13 cellular contexts compared by ENCODE assay signal in the genomic region with DNA sequence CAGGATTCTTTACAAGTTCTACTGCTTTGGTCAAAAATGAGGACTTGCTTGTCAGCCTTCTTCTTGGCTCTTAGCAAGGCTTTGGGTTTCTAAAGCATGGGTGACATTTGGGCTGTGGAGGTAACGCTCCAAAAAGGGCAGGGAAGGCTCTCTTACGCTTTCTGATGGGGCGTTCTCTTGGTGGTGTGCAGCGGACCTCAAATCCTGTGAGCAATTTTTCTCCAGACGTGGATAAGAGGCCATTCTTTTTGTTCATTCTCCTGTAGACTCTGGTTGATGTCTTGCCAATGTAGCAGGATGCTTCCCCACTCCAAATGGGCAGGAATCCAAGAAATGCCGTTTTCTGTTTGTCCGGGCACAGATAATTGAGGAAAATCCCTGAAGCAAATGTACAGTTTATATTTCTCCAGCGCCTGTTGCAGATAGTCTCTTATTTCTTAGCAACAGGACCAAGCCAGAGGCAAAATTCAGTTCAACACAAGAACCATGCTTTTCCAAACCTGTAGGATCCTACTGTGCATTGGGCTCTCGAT.
DNase-seq lines count a peak whose midpoint lies in the region; ATAC-seq and TF ChIP-seq lines count a peak whose summit lies in the region.
"Had no signal": no experiment of that assay in that cellular context is flagged by ENCODE, and none has a peak within 500 bp of the region (broad histone marks: within the 10 kb centered on the region; RNA-seq: fewer than 3 reads in every experiment).

No MANE protein-coding gene starts in this region.

- peaks cover 42% of the 10 kb centered on the region for H3K27me3 Mint-ChIP-seq in activated T-cell treated with anti-CD3 and anti-CD28 coated beads, Interleukin-2, amount 50 U/mL, for 24 hours
- H3K27me3 Mint-ChIP-seq in activated T-cell treated with anti-CD3 and anti-CD28 coated beads, Interleukin-2, amount 50 U/mL, for 4 hours (ENCODE audit: low read depth), result peaks cover 29% of the 10 kb centered on the region

- H3K27ac Mint-ChIP-seq in activated T-cell treated with anti-CD3 and anti-CD28 coated beads, Interleukin-2, amount 50 U/mL, for 24 hours, result no peak overlapping the region
- H3K27ac Mint-ChIP-seq: dendritic cell treated with granulocyte-macrophage colony-stimulating factor and Interleukin-4, amounts not matched to agents 40 ng/mL and 50 ng/mL, for 4 days had no signal

- H3K9me2 ChIP-seq in SK-N-SH, result no peaks in the 10 kb centered on the region

- no peak overlapping the region for H3K4me2 ChIP-seq in SK-N-SH
- H3K4me2 ChIP-seq: A549 had no signal

- no peak overlapping the region for H3K9ac ChIP-seq in SK-N-SH

- H3K79me2 ChIP-seq in SK-N-SH (ENCODE audit: insufficient read depth), result no peaks in the 10 kb centered on the region

- H3K4me3 Mint-ChIP-seq in activated T-cell treated with anti-CD3 and anti-CD28 coated beads, Interleukin-2, amount 50 U/mL, for 24 hours, result no peak overlapping the region
- no peak overlapping the region for H3K4me3 Mint-ChIP-seq in activated T-cell treated with anti-CD3 and anti-CD28 coated beads, Interleukin-2, amount 50 U/mL, for 4 hours
- H3K4me3 Mint-ChIP-seq: dendritic cell treated with granulocyte-macrophage colony-stimulating factor and Interleukin-4, amounts not matched to agents 40 ng/mL and 50 ng/mL, for 4 days had no signal

- no peak overlapping the region for H3K27ac ChIP-seq in SK-N-SH (ENCODE audit: low read depth in 2 of 2, low read length in 1 of 2)
- H3K27ac ChIP-seq: A549, SK-N-MC had no signal

- no peak for TF ChIP-seq RAD21 in SK-N-SH (IDR thresholded peaks at IDR 0.05; ENCODE audit: low read length)

- DNase-seq in SK-N-SH, result peak; percentile 22
- peak; percentile 93 for DNase-seq in NCI-H2029 (lab: John Stamatoyannopoulos, UW)
- peak; percentile 23 for DNase-seq in SW480 (ENCODE audit: low spot score)
- no peak for DNase-seq in activated T-cell treated with anti-CD3 and anti-CD28 coated beads, Interleukin-2, amount 50 U/mL, for 24 hours
- no peak for DNase-seq in HUDEP-2 (lab: John Stamatoyannopoulos, UW; ENCODE audit: unreplicated experiment in 76 of 76)
- DNase-seq in activated T-cell treated with anti-CD3 and anti-CD28 coated beads, Interleukin-2, amount 50 U/mL, for 4 hours, result no peak
- DNase-seq: KG1, NCI-H82 had no signal

- H3K27me3 ChIP-seq in SK-N-SH (ENCODE audit: insufficient read depth), result no peaks in the 10 kb centered on the region

- no peak overlapping the region for H3K4me3 ChIP-seq in SK-N-SH (ENCODE audit: low read depth in 2 of 2, low read length in 1 of 2)
- H3K4me3 ChIP-seq: A549, SK-N-MC had no signal

- no peak for TF ChIP-seq CTCF in SK-N-SH (IDR thresholded peaks at IDR 0.05)

- 25% methylated on average over 9 of the region's 9 CpGs for WGBS in SK-N-SH (ENCODE audit: low lambda C conversion rate)

- no peaks in the 10 kb centered on the region for H3K9me3 ChIP-seq in SK-N-SH

- CTCF ChIA-PET in SK-N-SH (lab: Yijun Ruan, JAX), result no interaction called here

- H3K36me3 ChIP-seq in SK-N-SH (replicated peaks in 1 of 2; ENCODE audit: control insufficient read depth in 1 of 2, insufficient read depth in 2 of 2, low read length in 1 of 2), result no peaks in the 10 kb centered on the region

- no peaks in the 10 kb centered on the region for H3K4me1 Mint-ChIP-seq in activated T-cell treated with anti-CD3 and anti-CD28 coated beads, Interleukin-2, amount 50 U/mL, for 24 hours (ENCODE audit: low read depth)
- H3K4me1 Mint-ChIP-seq in activated T-cell treated with anti-CD3 and anti-CD28 coated beads, Interleukin-2, amount 50 U/mL, for 4 hours (ENCODE audit: low read depth), result no peaks in the 10 kb centered on the region

- H3F3A ChIP-seq in SK-N-SH (replicated peaks; ENCODE audit: insufficient read depth), result no peaks in the 10 kb centered on the region

- ATAC-seq in SK-N-SH treated with all-trans-retinoic acid at 6 μM for 48 hours (no peak), GM21576 (IDR thresholded peaks at IDR 0.05; ENCODE audit: unreplicated experiment) (no peak)
- ATAC-seq in activated T-cell treated with anti-CD3 and anti-CD28 coated beads, Interleukin-2, amount 50 U/mL, for 4 hours, result no peak
- ATAC-seq: A549 had no signal

- POLR2A ChIA-PET in SK-N-SH (lab: Yijun Ruan, JAX), result no interaction called here

- peaks cover 0 to 5% of the 10 kb centered on the region in 2 experiments; a peak in 1 of 4 replicates for H3K4me1 ChIP-seq in SK-N-SH (ENCODE audit: control insufficient read depth in 1 of 2, insufficient read depth in 2 of 2, low read depth in 1 of 2, low read length in 1 of 2)
- H3K4me1 ChIP-seq: A549 had no signal

- peaks cover 5% of the 10 kb centered on the region for H3K9me3 Mint-ChIP-seq in activated T-cell treated with anti-CD3 and anti-CD28 coated beads, Interleukin-2, amount 50 U/mL, for 24 hours
- peaks cover 9% of the 10 kb centered on the region for H3K9me3 Mint-ChIP-seq in activated T-cell treated with anti-CD3 and anti-CD28 coated beads, Interleukin-2, amount 50 U/mL, for 4 hours

- no peak for TF ChIP-seq EP300 in SK-N-SH (IDR thresholded peaks at IDR 0.05; ENCODE audit: borderline replicate concordance in 1 of 2, low read depth in 1 of 2, low read length in 1 of 2)

- H4K20me1 ChIP-seq in SK-N-SH (ENCODE audit: insufficient read depth), result no peaks in the 10 kb centered on the region

- no peak overlapping the region for H2AFZ ChIP-seq in SK-N-SH (ENCODE audit: low read depth)

- H3K36me3 Mint-ChIP-seq in activated T-cell treated with anti-CD3 and anti-CD28 coated beads, Interleukin-2, amount 50 U/mL, for 24 hours (ENCODE audit: low read depth), result no peaks in the 10 kb centered on the region
- no peaks in the 10 kb centered on the region for H3K36me3 Mint-ChIP-seq in activated T-cell treated with anti-CD3 and anti-CD28 coated beads, Interleukin-2, amount 50 U/mL, for 4 hours (ENCODE audit: insufficient read depth)

TF ChIP-seq in SK-N-SH, 30 proteins besides CTCF, POLR2A, EP300 and RAD21:
- no peak for TF ChIP-seq FOXJ3 (CRISPR knock-in tag; IDR thresholded peaks at IDR 0.05)
- no peak for TF ChIP-seq FOXM1 (IDR thresholded peaks at IDR 0.05; ENCODE audit: low read depth)
- no peak for TF ChIP-seq GABPA (IDR thresholded peaks at IDR 0.05; ENCODE audit: low read depth)
- no peak for TF ChIP-seq POLR2AphosphoS5 (IDR thresholded peaks at IDR 0.05; ENCODE audit: low read depth, low read length)
- TF ChIP-seq CHD2 (IDR thresholded peaks at IDR 0.05; ENCODE audit: low read length, partially characterized antibody), result no peak
- TF ChIP-seq GATA2 (CRISPR knock-in tag; IDR thresholded peaks at IDR 0.05), result no peak
- TF ChIP-seq TAF1 (IDR thresholded peaks at IDR 0.05; ENCODE audit: borderline replicate concordance, low read depth, low read length), result no peak

TF ChIP-seq in SK-N-SH treated with all-trans-retinoic acid at 6 μM for 48 hours, 23 proteins besides CTCF, POLR2A, EP300 and RAD21 (continues in another document):
- no peak for TF ChIP-seq CSRNP3 (CRISPR knock-in tag; IDR thresholded peaks at IDR 0.05)
- TF ChIP-seq ZNF70 (CRISPR knock-in tag; IDR thresholded peaks at IDR 0.05), result no peak
- no peak for TF ChIP-seq ZFP30 (CRISPR knock-in tag; IDR thresholded peaks at IDR 0.05)
- TF ChIP-seq, protein P1, sequence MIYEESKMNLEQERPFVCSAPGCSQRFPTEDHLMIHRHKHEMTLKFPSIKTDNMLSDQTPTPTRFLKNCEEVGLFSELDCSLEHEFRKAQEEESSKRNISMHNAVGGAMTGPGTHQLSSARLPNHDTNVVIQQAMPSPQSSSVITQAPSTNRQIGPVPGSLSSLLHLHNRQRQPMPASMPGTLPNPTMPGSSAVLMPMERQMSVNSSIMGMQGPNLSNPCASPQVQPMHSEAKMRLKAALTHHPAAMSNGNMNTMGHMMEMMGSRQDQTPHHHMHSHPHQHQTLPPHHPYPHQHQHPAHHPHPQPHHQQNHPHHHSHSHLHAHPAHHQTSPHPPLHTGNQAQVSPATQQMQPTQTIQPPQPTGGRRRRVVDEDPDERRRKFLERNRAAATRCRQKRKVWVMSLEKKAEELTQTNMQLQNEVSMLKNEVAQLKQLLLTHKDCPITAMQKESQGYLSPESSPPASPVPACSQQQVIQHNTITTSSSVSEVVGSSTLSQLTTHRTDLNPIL (CRISPR knock-in tag; IDR thresholded peaks at IDR 0.05; ENCODE audit: low read depth), result no peak
- TF ChIP-seq TOX (CRISPR knock-in tag; IDR thresholded peaks at IDR 0.05; ENCODE audit: borderline replicate concordance), result no peak
- no peak for TF ChIP-seq ZFP3 (CRISPR knock-in tag; IDR thresholded peaks at IDR 0.05)
- no peak for TF ChIP-seq POU6F1 (CRISPR knock-in tag; IDR thresholded peaks at IDR 0.05; ENCODE audit: borderline replicate concordance, low read depth)
- no peak for TF ChIP-seq GLIS3 (CRISPR knock-in tag; IDR thresholded peaks at IDR 0.05)
- TF ChIP-seq ARNTL (CRISPR knock-in tag; IDR thresholded peaks at IDR 0.05; ENCODE audit: borderline replicate concordance, low read depth), result no peak

Comparison
In these comparisons a context has a peak if more than half of its experiments do, and no peak if none do; other contexts are left out.
1. DNase-seq: peak in SK-N-SH (single experiment), NCI-H2029 (single experiment) and SW480 (single experiment); none in activated T-cell treated with anti-CD3 and anti-CD28 coated beads, Interleukin-2, amount 50 U/mL, for 24 hours (single experiment), HUDEP-2 (0 of 76) and activated T-cell treated with anti-CD3 and anti-CD28 coated beads, Interleukin-2, amount 50 U/mL, for 4 hours (single experiment).